14 cellular contexts compared by ENCODE assay signal in the genomic region with DNA sequence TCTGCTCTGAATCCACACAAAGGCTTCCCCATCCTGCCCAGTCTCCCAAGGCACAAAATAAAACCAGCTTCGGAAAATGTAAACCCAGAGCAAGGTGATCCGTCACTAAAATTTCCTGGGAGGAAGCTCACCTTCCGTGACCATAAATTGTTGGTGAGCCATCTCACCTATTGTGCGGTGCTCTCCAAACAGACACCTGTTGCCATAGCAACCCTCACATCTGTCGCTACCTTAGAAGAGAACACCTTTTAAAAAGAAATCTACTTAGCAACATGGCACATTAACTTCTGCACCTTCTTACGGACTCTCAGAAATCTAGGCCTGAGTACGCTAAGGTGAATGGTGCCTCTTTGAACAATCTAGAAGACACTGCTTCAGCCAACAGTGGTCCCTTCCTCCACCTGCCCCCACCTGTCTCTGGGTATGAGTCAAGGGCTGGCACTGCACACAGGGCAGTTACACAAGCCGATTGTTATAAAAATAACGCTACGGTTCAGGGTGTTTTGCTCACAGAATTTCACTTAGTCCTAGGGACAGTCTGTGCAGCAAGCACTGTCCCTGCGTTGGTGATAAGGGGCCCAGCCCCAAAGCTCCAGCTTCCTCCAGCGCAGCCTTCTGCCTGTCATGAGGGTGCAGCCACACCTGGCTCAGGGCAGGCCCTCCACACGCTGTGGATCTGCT.
DNase-seq lines count a peak whose midpoint lies in the region; ATAC-seq and TF ChIP-seq lines count a peak whose summit lies in the region.
"Had no signal": no experiment of that assay in that cellular context is flagged by ENCODE, and none has a peak within 500 bp of the region (broad histone marks: within the 10 kb centered on the region; RNA-seq: fewer than 3 reads in every experiment).

No MANE protein-coding gene starts in this region.

- DNase-seq in DMS79 (lab: John Stamatoyannopoulos, UW), result peak; percentile 54
- peak; percentile 77 for DNase-seq in NCI-H2081 treated with DMSO at 0.1 percent for 48 hours (lab: John Stamatoyannopoulos, UW)
- no peak for DNase-seq in T-helper 17 cell
- DNase-seq in mesenteric fat pad (ENCODE audit: low spot score), result peak; percentile 67
- no peak for DNase-seq in CD14-positive monocyte (ENCODE audit: low spot score)
- DNase-seq in T1000 (lab: John Stamatoyannopoulos, UW), result no peak
- DNase-seq: MG63; NK-92 treated with Interleukin-12 subunit alpha and Interleukin-12 subunit beta, amount 100 ng/mL, for 24 hours; stimulated activated CD4-positive, alpha-beta T cell treated with anti-CD3 and anti-CD28 coated beads, Interleukin-4, amount 100 ng/mL, for 24 hours had no signal

- intact Hi-C loops in CD14-positive monocyte (cut with micrococcal nuclease), result no loop called here

- H3K4me3 Mint-ChIP-seq in T-helper 17 cell (no peak overlapping the region), CD14-positive monocyte (no peak overlapping the region)
- H3K4me3 Mint-ChIP-seq: activated naive CD4-positive, alpha-beta T cell treated with anti-CD3 and anti-CD28 coated beads, Interleukin-2, amount 50 U/mL, for 24 hours; endodermal cell; stimulated activated memory B cell treated with anti-CD40 and anti-IgM and Interleukin-4, amounts not matched to agents 10 μg/mL and 1 μg/mL and 100 μg/mL, for 72 hours had no signal

- peaks cover 0 to 6% (median 2%) of the 10 kb centered on the region in 7 donors for H3K9me3 Mint-ChIP-seq in CD14-positive monocyte

- H3K36me3 Mint-ChIP-seq in T-helper 17 cell (ENCODE audit: low read depth) (no peaks in the 10 kb centered on the region), CD14-positive monocyte (peaks cover 0 to under 1% of the 10 kb centered on the region in 2 donors)
- H3K36me3 Mint-ChIP-seq: stimulated activated memory B cell treated with anti-CD40 and anti-IgM and Interleukin-4, amounts not matched to agents 10 μg/mL and 1 μg/mL and 100 μg/mL, for 72 hours had no signal

- H3K4me1 Mint-ChIP-seq in T-helper 17 cell (peaks cover 13% of the 10 kb centered on the region), CD14-positive monocyte (peaks cover 8% of the 10 kb centered on the region)
- H3K4me1 Mint-ChIP-seq: activated naive CD4-positive, alpha-beta T cell treated with anti-CD3 and anti-CD28 coated beads, Interleukin-2, amount 50 U/mL, for 24 hours had no signal

- no peak for ATAC-seq in T-helper 17 cell
- no peak for ATAC-seq in GM18517 (IDR thresholded peaks at IDR 0.05; ENCODE audit: unreplicated experiment)
- ATAC-seq in HG03521 (IDR thresholded peaks at IDR 0.05; ENCODE audit: unreplicated experiment), result no peak
- ATAC-seq: stimulated activated memory B cell treated with anti-CD40 and anti-IgM and Interleukin-4, amounts not matched to agents 10 μg/mL and 1 μg/mL and 100 μg/mL, for 72 hours had no signal

- H3K27ac Mint-ChIP-seq in T-helper 17 cell (peak overlapping the region; percentile 29), CD14-positive monocyte (peak overlapping the region in 1 of 7 donors; percentile 6)
- H3K27ac Mint-ChIP-seq: activated naive CD4-positive, alpha-beta T cell treated with anti-CD3 and anti-CD28 coated beads, Interleukin-2, amount 50 U/mL, for 24 hours; endodermal cell; stimulated activated memory B cell treated with anti-CD40 and anti-IgM and Interleukin-4, amounts not matched to agents 10 μg/mL and 1 μg/mL and 100 μg/mL, for 72 hours had no signal

- no peaks in the 10 kb centered on the region for H3K9me3 ChIP-seq in T-helper 17 cell (ENCODE audit: control insufficient read depth, low read length, poor library complexity, severe bottlenecking)
- H3K9me3 ChIP-seq: MG63 had no signal

- H3K27me3 Mint-ChIP-seq in T-helper 17 cell (no peaks in the 10 kb centered on the region), CD14-positive monocyte (ENCODE audit: low read depth in 3 of 3) (peaks cover 0 to 6% (median 4%) of the 10 kb centered on the region in 3 donors)
- H3K27me3 Mint-ChIP-seq: activated naive CD4-positive, alpha-beta T cell treated with anti-CD3 and anti-CD28 coated beads, Interleukin-2, amount 50 U/mL, for 24 hours had no signal

- no peak for TF ChIP-seq CTCF in CD14-positive monocyte (IDR thresholded peaks at IDR 0.05)

Comparison
In these comparisons a context has a peak if more than half of its experiments do, and no peak if none do; other contexts are left out.
1. DNase-seq: peak in DMS79 (single experiment), NCI-H2081 treated with DMSO at 0.1 percent for 48 hours (single experiment) and mesenteric fat pad (single experiment); none in T-helper 17 cell (0 of 3), CD14-positive monocyte (single experiment) and T1000 (single experiment).